In genomic region chr13:78978381-78978998, GRCh38 we compare ENCODE assay signal across 8 cellular contexts.
DNase-seq lines count a peak whose midpoint lies in the region; ATAC-seq and TF ChIP-seq lines count a peak whose summit lies in the region.

No MANE protein-coding gene starts in this region.

- H3K4me3 ChIP-seq in HFF-Myc (replicated peaks; ENCODE audit: low read depth, low read length) (no peak overlapping the region), Loucy (ENCODE audit: low read length, poor library complexity, severe bottlenecking) (no peak overlapping the region), upper lobe of right lung (no peak overlapping the region)

- H3K4me1 Mint-ChIP-seq in mesothelial cell of epicardium, result no peaks in the 10 kb centered on the region

- H3K9me2 ChIP-seq in Loucy (replicated peaks; ENCODE audit: low read depth, low read length), result no peaks in the 10 kb centered on the region

- H3K4me1 ChIP-seq in Loucy (ENCODE audit: insufficient read depth, low read length, poor library complexity, severe bottlenecking) (peaks cover 7% of the 10 kb centered on the region), upper lobe of right lung (no peaks in the 10 kb centered on the region)

- H3K4me3 Mint-ChIP-seq in mesothelial cell of epicardium, result no peak overlapping the region

- H3K9me3 Mint-ChIP-seq in mesothelial cell of epicardium, result no peaks in the 10 kb centered on the region

- H3K4me2 ChIP-seq in Loucy (ENCODE audit: low read depth, low read length, poor library complexity, severe bottlenecking), result no peak overlapping the region

- H3K36me3 Mint-ChIP-seq in mesothelial cell of epicardium, result no peaks in the 10 kb centered on the region

- no peak overlapping the region for H3K27ac ChIP-seq in upper lobe of right lung

- DNase-seq in Ammon's horn (ENCODE audit: low spot score) (peak; percentile 79), HFF-Myc (ENCODE audit: extremely low read depth, low read depth) (peak; percentile 26), SK-N-DZ (ENCODE audit: low spot score) (peak; percentile 74), dermis microvascular lymphatic vessel endothelial cell (ENCODE audit: low read depth in 2 of 2) (peak; percentile 66 to 70), mesothelial cell of epicardium (ENCODE audit: low spot score in 2 of 2, unreplicated experiment in 2 of 2) (no peak), upper lobe of right lung (no peak)

- intact Hi-C loops in upper lobe of right lung (cut with DNase I), result loop anchor here (10.0 kb wide), 1 partner anchor 844 kb away; no protein-coding TSS in a partner anchor

- peak; percentile 89 for ATAC-seq in upper lobe of right lung

- peaks cover 6% of the 10 kb centered on the region for H3K27me3 ChIP-seq in Loucy (ENCODE audit: insufficient read depth, low read length, poor library complexity, severe bottlenecking)
- H3K27me3 ChIP-seq in upper lobe of right lung, result no peaks in the 10 kb centered on the region

- H3K36me3 ChIP-seq in Loucy (ENCODE audit: insufficient read depth, low read length) (no peaks in the 10 kb centered on the region), upper lobe of right lung (no peaks in the 10 kb centered on the region)

- H2AFZ ChIP-seq in Loucy (ENCODE audit: low read length), result no peak overlapping the region

- peaks cover 65% of the 10 kb centered on the region for H3K27me3 Mint-ChIP-seq in mesothelial cell of epicardium (ENCODE audit: low read depth)

- H3K79me2 ChIP-seq in Loucy (ENCODE audit: insufficient read depth, low read length), result no peaks in the 10 kb centered on the region

- no peaks in the 10 kb centered on the region for H4K20me1 ChIP-seq in Loucy (ENCODE audit: insufficient read depth, low read length, poor library complexity, severe bottlenecking)

- no peaks in the 10 kb centered on the region for H3F3A ChIP-seq in Loucy (ENCODE audit: low read depth)

- H3K27ac Mint-ChIP-seq in mesothelial cell of epicardium, result no peak overlapping the region

- H3K9me3 ChIP-seq in Loucy (ENCODE audit: insufficient read depth, low read depth, low read length) (no peaks in the 10 kb centered on the region), upper lobe of right lung (no peaks in the 10 kb centered on the region)

- peak; percentile 74 for TF ChIP-seq CTCF in GM12872 (IDR thresholded peaks at IDR 0.05; ENCODE audit: insufficient read depth, low read depth, low read length)
- TF ChIP-seq CTCF in HFF-Myc (IDR thresholded peaks at IDR 0.05; ENCODE audit: low read depth, low read length, missing control alignments), result peak; percentile 47
- peak; percentile 83 for TF ChIP-seq CTCF in Loucy (conservative IDR thresholded peaks at IDR 0.05; ENCODE audit: low read length)
- peak; percentile 89 for TF ChIP-seq CTCF in mesothelial cell of epicardium (IDR thresholded peaks at IDR 0.05; ENCODE audit: unreplicated experiment)
- peak; percentile 66 for TF ChIP-seq CTCF in upper lobe of right lung (IDR thresholded peaks at IDR 0.05)

- H3K9ac ChIP-seq in Loucy (ENCODE audit: low read depth, low read length, poor library complexity, severe bottlenecking), result no peak overlapping the region

Comparison
In these comparisons a context has a peak if more than half of its experiments do, and no peak if none do; other contexts are left out.
1. DNase-seq: peak in Ammon's horn (single experiment), HFF-Myc (single experiment), SK-N-DZ (single experiment) and dermis microvascular lymphatic vessel endothelial cell (2 of 2); none in mesothelial cell of epicardium (0 of 2) and upper lobe of right lung (single experiment).
2. Peak in every context shown above with its lines, with median percentiles within 50 percentile points of each other: CTCF ChIP-seq.